In the genomic region with DNA sequence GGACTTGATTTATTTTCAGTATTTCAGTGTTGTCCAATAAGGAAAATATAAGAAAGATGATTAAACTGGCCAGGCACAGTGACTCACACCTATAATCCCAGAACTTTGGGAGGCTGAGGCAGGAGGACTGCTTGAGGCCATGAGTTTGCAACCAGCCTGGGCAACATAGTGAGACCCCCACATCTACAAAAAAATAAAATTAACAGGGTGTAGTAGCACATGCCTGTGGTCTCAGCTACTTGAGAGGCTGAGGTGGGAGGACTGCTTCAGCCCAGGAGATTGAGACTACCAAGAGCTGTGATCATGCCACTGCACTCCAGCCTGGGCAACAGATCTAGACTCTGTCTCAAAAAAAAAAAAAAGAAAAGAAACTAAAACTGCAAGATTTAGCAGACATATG, we compare ENCODE assay signal across 22 cellular contexts.
"Had no signal": no experiment of that assay in that cellular context is flagged by ENCODE, and none has a peak within 500 bp of the region (broad histone marks: within the 10 kb centered on the region; RNA-seq: fewer than 3 reads in every experiment).

No MANE protein-coding gene starts in this region.

- H3K4me3 Mint-ChIP-seq: dendritic cell treated with granulocyte-macrophage colony-stimulating factor and Interleukin-4, amounts not matched to agents 40 ng/mL and 50 ng/mL, for 4 days; effector memory CD8-positive, alpha-beta T cell; mesothelial cell of epicardium; naive thymus-derived CD8-positive, alpha-beta T cell had no signal

- H3K4me3 ChIP-seq: colonic mucosa, esophagus muscularis mucosa, gastroesophageal sphincter, heart left ventricle, left lung, lower lobe of right lung, mucosa of descending colon had no signal

- H3K27ac ChIP-seq: colonic mucosa, esophagus muscularis mucosa, foreskin keratinocyte, gastroesophageal sphincter, heart left ventricle, left lung, lower lobe of right lung had no signal

- H3K36me3 Mint-ChIP-seq: mesothelial cell of epicardium; naive B cell; naive thymus-derived CD8-positive, alpha-beta T cell had no signal

- H3K27me3 ChIP-seq: colonic mucosa, esophagus muscularis mucosa, foreskin keratinocyte, gastroesophageal sphincter, heart left ventricle, left lung had no signal

- H3K27ac Mint-ChIP-seq: dendritic cell treated with granulocyte-macrophage colony-stimulating factor and Interleukin-4, amounts not matched to agents 40 ng/mL and 50 ng/mL, for 4 days; effector memory CD8-positive, alpha-beta T cell; mesothelial cell of epicardium; naive thymus-derived CD8-positive, alpha-beta T cell had no signal

- H3K4me1 ChIP-seq: colonic mucosa, foreskin keratinocyte, left lung had no signal

- H3K4me1 Mint-ChIP-seq: naive B cell; naive thymus-derived CD8-positive, alpha-beta T cell had no signal

- ATAC-seq: effector memory CD8-positive, alpha-beta T cell; foreskin keratinocyte; gastroesophageal sphincter; heart left ventricle; left cardiac atrium; left lung; left ventricle myocardium superior; lower lobe of right lung; mucosa of descending colon; naive thymus-derived CD8-positive, alpha-beta T cell had no signal

- DNase-seq: colonic mucosa; cortex of kidney; effector CD8-positive, alpha-beta T cell; effector memory CD8-positive, alpha-beta T cell; foreskin keratinocyte; heart left ventricle; hippocampal formation; left cardiac atrium; left lung; left ventricle myocardium superior; lower lobe of right lung; mesenchymal stem cell; mucosa of descending colon; naive B cell; naive thymus-derived CD8-positive, alpha-beta T cell had no signal

- FAIRE-seq: frontal cortex, islet of Langerhans, keratinocyte had no signal

- H3K9me3 ChIP-seq: colonic mucosa, esophagus muscularis mucosa, gastroesophageal sphincter, heart left ventricle, left lung, lower lobe of right lung, mucosa of descending colon had no signal

- H3K27me3 Mint-ChIP-seq: naive B cell had no signal

- H3K36me3 ChIP-seq: colonic mucosa, esophagus muscularis mucosa, gastroesophageal sphincter, heart left ventricle, left lung, lower lobe of right lung had no signal
